In genomic region chr18:31498450-31499156, GRCh38 we compare ENCODE assay signal across 8 cellular contexts. TPM values are rescaled to one million over a fixed set of nuclear protein-coding genes. Genes with fewer than 3 reads are reported as not detected.
DNase-seq lines count a peak whose midpoint lies in the region; FAIRE-seq and TF ChIP-seq lines count a peak whose summit lies in the region.

No MANE protein-coding gene starts in this region.

- CTCF ChIA-PET in HEK293T (lab: Yijun Ruan, JAX) = no interaction called here
- CTCF ChIA-PET in RWPE1 (lab: Yijun Ruan, JAX) = no interaction called here

- POLR2A ChIA-PET in HEK293T (lab: Yijun Ruan, JAX) = interaction anchor here (1.4 to 2.3 kb wide), 2 partner anchors 13 to 457 kb away, joined by 3 to 8 read pairs; partner anchors contain the start of gene DSC3
- POLR2A ChIA-PET in RWPE1 (lab: Yijun Ruan, JAX; ENCODE audit: low non-redundant PET) = no interaction called here

- no peak for FAIRE-seq in RCC 7860 (lab: Jason Lieb, UNC)

- H3K9ac ChIP-seq in rectal smooth muscle tissue (ENCODE audit: low read length) = peak overlapping the region; percentile 62

- peak overlapping the region; percentile 95 for H3K27ac ChIP-seq in RWPE1
- H3K27ac ChIP-seq in rectal smooth muscle tissue (ENCODE audit: low read depth, low read length) = no peak overlapping the region

- H3K36me3 ChIP-seq in rectal smooth muscle tissue (ENCODE audit: control insufficient read depth, insufficient read depth, low read length) = no peaks in the 10 kb centered on the region

- peak overlapping the region; percentile 57 for H3K4me3 ChIP-seq in fibroblast of the aortic adventitia (ENCODE audit: low read depth, low read length)
- peak overlapping the region; percentile 73 for H3K4me3 ChIP-seq in rectal smooth muscle tissue (ENCODE audit: low read length)

- H3K27me3 ChIP-seq in rectal smooth muscle tissue (ENCODE audit: control insufficient read depth, insufficient read depth, low read length) = peaks cover 3% of the 10 kb centered on the region

- no peak for TF ChIP-seq CTCF in GM10266 (IDR thresholded peaks at IDR 0.05; ENCODE audit: control insufficient read depth, insufficient read depth, low read depth, missing control alignments)
- no peak for TF ChIP-seq CTCF in RWPE1 (conservative IDR thresholded peaks at IDR 0.05; ENCODE audit: low read depth)
- no peak for TF ChIP-seq CTCF in fibroblast of the aortic adventitia (IDR thresholded peaks at IDR 0.05; ENCODE audit: insufficient read depth, low read length)

- DNase-seq in GM10266 (ENCODE audit: extremely low spot score) (peak; percentile 43), HEK293T (ENCODE audit: extremely low spot score) (peak; percentile 50), RWPE1 (ENCODE audit: low spot score) (no peak), fibroblast of the aortic adventitia (ENCODE audit: low read depth) (no peak), RCC 7860 (ENCODE audit: low spot score) (no peak), AG08395 (ENCODE audit: low spot score) (no peak)
- DNase-seq in NK-92 treated with Interleukin-12 subunit alpha and Interleukin-12 subunit beta, amount 100 ng/mL, for 24 hours (lab: John Stamatoyannopoulos, UW) = no peak

- H3K4me1 ChIP-seq in rectal smooth muscle tissue (ENCODE audit: control insufficient read depth, insufficient read depth, low read length) = no peaks in the 10 kb centered on the region

TF ChIP-seq in HEK293T, 16 proteins besides CTCF, POLR2A, EP300 and RAD21:
- TF ChIP-seq TARDBP (IDR thresholded peaks at IDR 0.05) (no peak), L3MBTL2 (conservative IDR thresholded peaks at IDR 0.05) (peak; percentile 3; the same call in 1 of the 2 replicates)

RNA-seq across cellular contexts. Expression of gene DSG2, which starts 0.6 kb away (rescaled TPM):
- 4.2 and 5.6 TPM in 2 replicates for total RNA-seq in fibroblast of the aortic adventitia (ENCODE audit: low replicate concordance)

RNA-seq across cellular contexts. Expression of gene DSG3, which starts 51.1 kb away (rescaled TPM):
- 0.16 TPM in 1 of 2 replicates, not detected in the other for total RNA-seq in fibroblast of the aortic adventitia (ENCODE audit: low replicate concordance)

Comparison
In these comparisons a context has a peak if more than half of its experiments do, and no peak if none do; other contexts are left out.
1. DNase-seq: peak in GM10266 (single experiment) and HEK293T (single experiment); none in RWPE1 (single experiment), fibroblast of the aortic adventitia (single experiment), RCC 7860 (single experiment), AG08395 (single experiment) and NK-92 treated with Interleukin-12 subunit alpha and Interleukin-12 subunit beta, amount 100 ng/mL, for 24 hours (single experiment).